ENCODE assay signal across 8 cellular contexts in the genomic region with DNA sequence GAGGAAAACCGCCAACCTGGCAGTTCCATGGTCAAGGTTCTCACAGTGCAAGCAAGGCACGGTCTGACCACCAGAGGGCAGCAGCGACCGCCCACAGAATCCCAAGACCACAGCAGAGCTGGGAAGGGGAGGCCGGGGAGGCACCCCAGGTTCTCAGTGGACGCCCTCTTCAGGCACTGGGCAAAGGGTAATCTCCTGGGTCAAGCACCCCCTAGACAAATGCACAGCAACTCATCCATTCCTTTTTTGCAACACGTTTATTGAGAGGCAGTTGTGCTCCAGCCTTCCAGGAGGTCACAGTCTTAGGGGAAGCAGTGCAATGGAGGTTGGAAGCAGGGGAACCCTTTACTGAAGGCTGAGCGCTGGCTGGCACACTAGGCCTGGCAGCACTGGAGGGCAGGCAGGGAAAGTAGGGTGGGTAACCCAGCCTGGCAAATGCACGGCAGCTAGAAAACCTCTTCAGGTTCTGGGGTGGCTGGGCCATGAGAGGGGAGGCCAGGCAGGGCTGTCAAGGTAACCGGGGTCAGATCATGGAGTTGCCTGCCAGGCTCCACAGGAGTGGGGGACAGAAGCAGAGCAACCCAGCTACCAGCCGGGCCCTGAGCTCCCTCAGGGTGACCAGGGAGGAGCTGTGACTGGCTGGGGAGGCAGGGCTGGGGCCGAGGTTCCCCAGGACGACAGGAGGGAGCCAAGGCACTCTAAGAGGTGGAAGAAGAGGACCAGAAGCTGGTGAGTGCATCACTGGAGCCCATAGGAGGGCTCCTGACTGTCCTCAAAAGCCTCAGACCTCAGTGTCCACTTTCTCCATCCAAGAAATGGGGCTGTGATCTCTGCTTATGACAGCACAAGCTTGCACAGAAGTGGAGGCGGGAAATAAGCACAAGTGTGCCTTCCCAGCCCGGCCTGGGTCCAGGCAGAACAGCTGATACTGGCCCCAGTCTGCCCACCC. TPM values are rescaled to one million over a fixed set of nuclear protein-coding genes. Genes with fewer than 3 reads are reported as not detected.
DNase-seq lines count a peak whose midpoint lies in the region; ATAC-seq and TF ChIP-seq lines count a peak whose summit lies in the region.

No MANE protein-coding gene starts in this region.

- peaks cover 4% of the 10 kb centered on the region; the same call in 1 of the 2 replicates for H4K20me1 ChIP-seq in Karpas-422 (ENCODE audit: insufficient read depth, low read depth, low read length)

- peak overlapping the region; percentile 93 to 97 for H3K27ac Mint-ChIP-seq in activated naive CD4-positive, alpha-beta T cell treated with anti-CD3 and anti-CD28 coated beads, Interleukin-2, amount 50 U/mL, for 72 hours
- H3K27ac Mint-ChIP-seq in glutamatergic neuron (ENCODE audit: unreplicated experiment) (peak overlapping the region; percentile 36), osteocyte (ENCODE audit: unreplicated experiment) (peak overlapping the region; percentile 95)

- peak; percentile 10 to 21 for ATAC-seq in activated naive CD4-positive, alpha-beta T cell treated with anti-CD3 and anti-CD28 coated beads, Interleukin-2, amount 50 U/mL, for 72 hours
- no peak for ATAC-seq in GM18511 (IDR thresholded peaks at IDR 0.05; ENCODE audit: unreplicated experiment)

- no peak overlapping the region for H3K4me3 ChIP-seq in GM12864 (ENCODE audit: low read depth, low read length)
- H3K4me3 ChIP-seq in Karpas-422 (ENCODE audit: low read length): peak overlapping the region; percentile 55; the same call in 1 of the 2 replicates

- peak overlapping the region; percentile 85 for H3K4me3 Mint-ChIP-seq in glutamatergic neuron (ENCODE audit: unreplicated experiment)
- H3K4me3 Mint-ChIP-seq in osteocyte (ENCODE audit: unreplicated experiment): peak overlapping the region; percentile 67

- H3K4me1 ChIP-seq in Karpas-422 (ENCODE audit: low read length): peaks cover 45% of the 10 kb centered on the region

- H3K9me3 ChIP-seq in Karpas-422 (ENCODE audit: low read length): no peaks in the 10 kb centered on the region

- H3K9me3 Mint-ChIP-seq in activated naive CD4-positive, alpha-beta T cell treated with anti-CD3 and anti-CD28 coated beads, Interleukin-2, amount 50 U/mL, for 72 hours: no peaks in the 10 kb centered on the region
- H3K9me3 Mint-ChIP-seq in glutamatergic neuron (ENCODE audit: unreplicated experiment): peaks cover 36% of the 10 kb centered on the region
- no peaks in the 10 kb centered on the region for H3K9me3 Mint-ChIP-seq in osteocyte (ENCODE audit: unreplicated experiment)

- TF ChIP-seq CTCF in GM12864 (IDR thresholded peaks at IDR 0.05; ENCODE audit: low read depth, low read length, missing control alignments): peak; percentile 98
- peak; percentile 74 for TF ChIP-seq CTCF in glutamatergic neuron (IDR thresholded peaks at IDR 0.05; ENCODE audit: partially characterized antibody, unreplicated experiment)
- TF ChIP-seq CTCF in osteocyte (IDR thresholded peaks at IDR 0.05): peak; percentile 95

- H3K4me1 Mint-ChIP-seq in glutamatergic neuron (ENCODE audit: low read depth, unreplicated experiment): peaks cover 22% of the 10 kb centered on the region
- H3K4me1 Mint-ChIP-seq in osteocyte (ENCODE audit: unreplicated experiment): peaks cover 52% of the 10 kb centered on the region

- peak overlapping the region; percentile 56 for H3K9ac ChIP-seq in Karpas-422 (ENCODE audit: low read length)

- no peaks in the 10 kb centered on the region for H3K79me2 ChIP-seq in Karpas-422 (ENCODE audit: low read length)

- H2AFZ ChIP-seq in Karpas-422 (ENCODE audit: low read length): no peak overlapping the region

- DNase-seq in GM12864 (ENCODE audit: low read depth) (no peak), Karpas-422 (peak; percentile 90), SK-N-DZ (ENCODE audit: low spot score) (peak; percentile 87), glutamatergic neuron (peak; percentile 91), osteocyte (ENCODE audit: extremely low spot score, unreplicated experiment) (peak; percentile 95), ureter (ENCODE audit: low spot score) (peak; percentile 93)
- DNase-seq in activated naive CD4-positive, alpha-beta T cell treated with anti-CD3 and anti-CD28 coated beads, Interleukin-2, amount 50 U/mL, for 72 hours (ENCODE audit: low spot score in 2 of 2): peak; percentile 83 to 89

- no peaks in the 10 kb centered on the region for H3K27me3 ChIP-seq in Karpas-422 (ENCODE audit: low read length)

- peaks cover 33 to 35% of the 10 kb centered on the region in 2 donors for H3K36me3 Mint-ChIP-seq in activated naive CD4-positive, alpha-beta T cell treated with anti-CD3 and anti-CD28 coated beads, Interleukin-2, amount 50 U/mL, for 72 hours
- H3K36me3 Mint-ChIP-seq in glutamatergic neuron (ENCODE audit: unreplicated experiment): no peaks in the 10 kb centered on the region
- peaks cover 10% of the 10 kb centered on the region for H3K36me3 Mint-ChIP-seq in osteocyte (ENCODE audit: unreplicated experiment)

- H3K27me3 Mint-ChIP-seq in glutamatergic neuron (ENCODE audit: unreplicated experiment) (peaks cover 38% of the 10 kb centered on the region), osteocyte (ENCODE audit: unreplicated experiment) (no peaks in the 10 kb centered on the region)

- H3K9me2 ChIP-seq in Karpas-422 (replicated peaks; ENCODE audit: insufficient read depth, low read length): no peaks in the 10 kb centered on the region

- H3K27ac ChIP-seq in Karpas-422 (ENCODE audit: low read length): no peak overlapping the region

- no peaks in the 10 kb centered on the region for H3K36me3 ChIP-seq in Karpas-422 (ENCODE audit: insufficient read depth, low read length)

- peak overlapping the region; percentile 60 for H3K4me2 ChIP-seq in Karpas-422 (ENCODE audit: low read depth, low read length, poor library complexity, severe bottlenecking)

RNA-seq across cellular contexts. Expression of gene RHOF, which starts 1.8 kb away (rescaled TPM):
- 7.2 and 17.5 TPM in 2 replicates for total RNA-seq in Karpas-422 (2014; rRNA removed; shearing (Covaris generic); ENCODE audit: low replicate concordance)
- 0.90 and 3.7 TPM in 2 replicates for polyA plus RNA-seq in SK-N-DZ (2014; cell fraction: cytosol; rRNA removed)
- polyA plus RNA-seq in SK-N-DZ (2014; cell fraction: nucleus; rRNA removed): 57.6 and 75.5 TPM in 2 replicates
- 10 to 100 TPM; 95.3 to 96.2 TPM for total RNA-seq in activated naive CD4-positive, alpha-beta T cell treated with anti-CD3 and anti-CD28 coated beads, Interleukin-2, amount 50 U/mL, for 72 hours
- 31.1 TPM for total RNA-seq in glutamatergic neuron (ENCODE audit: unreplicated experiment)
- 11.3 and 11.9 TPM in 2 replicates for total RNA-seq in osteocyte
- 20.5 TPM for total RNA-seq in ureter

RNA-seq across cellular contexts. Expression of gene SETD1B, which starts 8.5 kb away (rescaled TPM):
- 2.1 and 2.3 TPM in 2 replicates for total RNA-seq in Karpas-422 (2014; rRNA removed; shearing (Covaris generic); ENCODE audit: low replicate concordance)
- 3.3 and 4.6 TPM in 2 replicates for polyA plus RNA-seq in SK-N-DZ (2014; cell fraction: cytosol; rRNA removed)
- 3.4 and 6.6 TPM in 2 replicates for polyA plus RNA-seq in SK-N-DZ (2014; cell fraction: nucleus; rRNA removed)
- total RNA-seq in activated naive CD4-positive, alpha-beta T cell treated with anti-CD3 and anti-CD28 coated beads, Interleukin-2, amount 50 U/mL, for 72 hours: 10 to 100 TPM; 13.8 to 16.7 TPM
- total RNA-seq in glutamatergic neuron (ENCODE audit: unreplicated experiment) (35.0 TPM), osteocyte (21.0 and 21.8 TPM in 2 replicates), ureter (39.8 TPM)

Comparison
In these comparisons a context has a peak if more than half of its experiments do, and no peak if none do; other contexts are left out.
1. H3K27ac Mint-ChIP-seq: peak in every context shown above with its lines; median percentile 95 in activated naive CD4-positive, alpha-beta T cell treated with anti-CD3 and anti-CD28 coated beads, Interleukin-2, amount 50 U/mL, for 72 hours; 95 in osteocyte; 36 in glutamatergic neuron.